10 cellular contexts compared by ENCODE assay signal in genomic region chr1:228073870-228074545, GRCh38. TPM values are rescaled to one million over a fixed set of nuclear protein-coding genes. Genes with fewer than 3 reads are reported as not detected.
A peak's percentile ranks its signal among the peaks of the same experiment; 100 is the strongest.
DNase-seq lines count a peak whose midpoint lies in the region; ATAC-seq and TF ChIP-seq lines count a peak whose summit lies in the region.
"Had no signal": no experiment of that assay in that cellular context is flagged by ENCODE, and none has a peak within 500 bp of the region (broad histone marks: within the 10 kb centered on the region; RNA-seq: fewer than 3 reads in every experiment).

No MANE protein-coding gene starts in this region.

- H3K27ac ChIP-seq in tibial nerve, result no peak overlapping the region
- H3K27ac ChIP-seq: colonic mucosa had no signal

- H3K36me3 ChIP-seq in tibial nerve, result no peaks in the 10 kb centered on the region
- H3K36me3 ChIP-seq: colonic mucosa had no signal

- DNase-seq in ELF-1 (ENCODE audit: low read depth, low spot score), result peak; percentile 91
- peak; percentile 39 for DNase-seq in NAMALWA (ENCODE audit: low spot score)
- DNase-seq in astrocyte of the spinal cord (ENCODE audit: low read depth, low spot score), result no peak
- peak; percentile 36 for DNase-seq in nephron progenitor cell
- no peak for DNase-seq in tibial nerve (ENCODE audit: low spot score in 2 of 2)
- DNase-seq in glutamatergic neuron, result no peak
- DNase-seq: activated CD4-positive, alpha-beta T cell treated with anti-CD3 and anti-CD28 coated beads, Interleukin-2, amount 50 U/mL, for 48 hours; colonic mucosa; NCI-H510A treated with DMSO at 0.1 percent for 48 hours had no signal

- no peaks in the 10 kb centered on the region for H3K27me3 ChIP-seq in tibial nerve
- H3K27me3 ChIP-seq: colonic mucosa had no signal

- 29 to 39% methylated on average over 16 of the region's 16 CpGs for WGBS in tibial nerve, 2 donors

- H3K9me3 Mint-ChIP-seq in nephron progenitor cell (no peaks in the 10 kb centered on the region), glutamatergic neuron (ENCODE audit: unreplicated experiment) (no peaks in the 10 kb centered on the region)

- H3K4me3 ChIP-seq in astrocyte of the spinal cord (ENCODE audit: low read depth, low read length) (no peak overlapping the region), tibial nerve (no peak overlapping the region)
- H3K4me3 ChIP-seq: colonic mucosa had no signal

- H3K27ac Mint-ChIP-seq in nephron progenitor cell (no peak overlapping the region), glutamatergic neuron (ENCODE audit: unreplicated experiment) (no peak overlapping the region)

- TF ChIP-seq POLR2A in tibial nerve (IDR thresholded peaks at IDR 0.05), result no peak

- no peak for ATAC-seq in GM21825 (IDR thresholded peaks at IDR 0.05; ENCODE audit: unreplicated experiment)

- H3K4me3 Mint-ChIP-seq in nephron progenitor cell (no peak overlapping the region), glutamatergic neuron (ENCODE audit: unreplicated experiment) (no peak overlapping the region)

- H3K9me3 ChIP-seq in tibial nerve, result no peaks in the 10 kb centered on the region
- H3K9me3 ChIP-seq: colonic mucosa had no signal

- H3K4me1 Mint-ChIP-seq in nephron progenitor cell, result peaks cover 24% of the 10 kb centered on the region
- no peaks in the 10 kb centered on the region for H3K4me1 Mint-ChIP-seq in glutamatergic neuron (ENCODE audit: low read depth, unreplicated experiment)

- in situ Hi-C loops in astrocyte of the spinal cord (cut with HindIII; ENCODE audit: low sequenced_read_pairs), result no loop called here

- H3K4me1 ChIP-seq in tibial nerve, result peaks cover 0 to 11% (median 0%) of the 10 kb centered on the region in 4 donors
- H3K4me1 ChIP-seq: colonic mucosa had no signal

- TF ChIP-seq CTCF in astrocyte of the spinal cord (IDR thresholded peaks at IDR 0.05; ENCODE audit: low read depth, low read length), result peak; percentile 17
- no peak for TF ChIP-seq CTCF in nephron progenitor cell (IDR thresholded peaks at IDR 0.05)
- TF ChIP-seq CTCF in tibial nerve (IDR thresholded peaks at IDR 0.05), result no peak
- no peak for TF ChIP-seq CTCF in glutamatergic neuron (IDR thresholded peaks at IDR 0.05; ENCODE audit: partially characterized antibody, unreplicated experiment)

- TF ChIP-seq EP300 in tibial nerve (IDR thresholded peaks at IDR 0.05), result no peak

- no peaks in the 10 kb centered on the region for H3K36me3 Mint-ChIP-seq in nephron progenitor cell (ENCODE audit: low read depth)
- H3K36me3 Mint-ChIP-seq in glutamatergic neuron (ENCODE audit: unreplicated experiment), result no peaks in the 10 kb centered on the region

- peaks cover 21% of the 10 kb centered on the region for H3K27me3 Mint-ChIP-seq in nephron progenitor cell (ENCODE audit: low read depth, poor library complexity)
- peaks cover 9% of the 10 kb centered on the region for H3K27me3 Mint-ChIP-seq in glutamatergic neuron (ENCODE audit: unreplicated experiment)

RNA-seq across cellular contexts. Expression of gene ARF1, which starts 8.5 kb away (rescaled TPM):
- total RNA-seq in tibial nerve, result 100 to 1,000 TPM; 251 to 311 (median 258) TPM
- 222 TPM for total RNA-seq in glutamatergic neuron (ENCODE audit: unreplicated experiment)

RNA-seq across cellular contexts. Expression of gene C1orf35, which starts 29.1 kb away (rescaled TPM):
- total RNA-seq in tibial nerve, result 10 to 100 TPM; 26.4 to 38.5 (median 27.1) TPM
- 21.9 TPM for total RNA-seq in glutamatergic neuron (ENCODE audit: unreplicated experiment)

RNA-seq across cellular contexts. Expression of gene MRPL55, which starts 35.1 kb away (rescaled TPM):
- 10 to 100 TPM; 68.7 to 83.7 (median 80.0) TPM for total RNA-seq in tibial nerve
- 61.5 TPM for total RNA-seq in glutamatergic neuron (ENCODE audit: unreplicated experiment)

Comparison
In these comparisons a context has a peak if more than half of its experiments do, and no peak if none do; other contexts are left out.
1. DNase-seq: peak in ELF-1 (single experiment), NAMALWA (single experiment) and nephron progenitor cell (single experiment); none in astrocyte of the spinal cord (single experiment), tibial nerve (0 of 2) and glutamatergic neuron (single experiment).